In the genomic region with DNA sequence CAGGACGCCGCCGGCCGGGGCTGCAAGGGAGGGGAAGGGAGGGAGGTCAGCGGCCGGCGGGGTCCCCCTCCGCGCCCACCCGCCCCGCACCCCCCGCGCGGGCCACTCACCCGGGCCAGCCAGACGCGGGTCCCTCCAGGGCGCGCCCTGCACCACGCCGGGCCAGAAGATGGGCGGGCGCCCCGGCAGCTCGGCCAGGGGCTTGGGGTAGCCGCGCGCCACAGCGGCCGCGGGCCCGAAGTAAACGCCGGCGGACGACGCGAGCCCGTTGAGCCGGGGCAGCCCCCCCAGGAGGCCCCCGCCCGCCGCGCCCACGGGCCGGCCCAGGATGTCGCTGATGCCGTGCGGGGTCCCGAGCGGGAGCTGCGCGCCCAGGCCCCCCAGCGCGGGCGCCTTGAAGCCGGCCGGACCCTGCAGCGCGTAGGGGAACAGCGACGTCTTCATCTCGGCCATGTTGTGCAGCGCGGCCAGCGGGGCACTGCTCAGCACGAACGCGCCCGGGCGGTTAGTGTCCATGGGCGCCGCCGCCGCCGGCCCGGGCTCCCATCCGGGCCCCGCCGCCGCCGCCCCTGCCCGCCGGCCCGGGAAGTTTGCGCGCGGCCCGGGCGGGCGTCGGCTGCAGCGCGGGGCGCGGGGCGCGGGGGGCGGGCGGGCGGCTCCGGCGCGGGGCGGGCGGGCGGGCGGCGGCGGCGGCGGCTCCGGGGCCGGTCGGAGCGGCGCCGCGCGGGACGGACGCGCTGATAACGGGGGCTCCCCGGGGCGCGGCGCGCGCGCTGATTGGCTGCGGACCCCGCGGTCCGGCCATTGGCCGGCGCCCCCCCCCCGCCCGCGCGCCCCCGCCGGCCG, we compare ENCODE assay signal across 1 cellular context.
TF ChIP-seq lines count a peak whose summit lies in the region.

Gene NKX6-2 (minus strand): TSS at position 715 of the 846 bp plus-strand sequence. CDS start 199 bp downstream, at position 516.

TF ChIP-seq in neural cell, 6 proteins besides CTCF, POLR2A, EP300 and RAD21:
- peak; percentile 44 for TF ChIP-seq EZH2 (IDR thresholded peaks at IDR 0.05; ENCODE audit: borderline replicate concordance, insufficient read depth, low read length, poor library complexity, severe bottlenecking)
- TF ChIP-seq POLR2AphosphoS5 (IDR thresholded peaks at IDR 0.05): no peak
